6 cellular contexts compared by ENCODE assay signal in genomic region chr6:91965872-91966271, GRCh38.
"Had no signal": no experiment of that assay in that cellular context is flagged by ENCODE, and none has a peak within 500 bp of the region (broad histone marks: within the 10 kb centered on the region; RNA-seq: fewer than 3 reads in every experiment).

No MANE protein-coding gene starts in this region.

- H3K36me3 ChIP-seq: HAP-1 had no signal

- H3K9ac ChIP-seq: KMS-11 had no signal

- H3K4me2 ChIP-seq: GM23338, KMS-11 had no signal

- DNase-seq: H7, IMR-90, KBM-7 had no signal

- H3K4me1 ChIP-seq: HAP-1 had no signal

- H2AFZ ChIP-seq: GM23338 had no signal

- H3K9me3 ChIP-seq: HAP-1 had no signal

- H3K27ac ChIP-seq: KMS-11 had no signal

- H3K4me3 ChIP-seq: GM23338, HAP-1 had no signal
